Comparison of ENCODE assay signal across 13 cellular contexts in genomic region chr9:95032580-95033298, GRCh38.
DNase-seq lines count a peak whose midpoint lies in the region; ATAC-seq and TF ChIP-seq lines count a peak whose summit lies in the region.
"Had no signal": no experiment of that assay in that cellular context is flagged by ENCODE, and none has a peak within 500 bp of the region (broad histone marks: within the 10 kb centered on the region; RNA-seq: fewer than 3 reads in every experiment).

No MANE protein-coding gene starts in this region.

- no peak overlapping the region for H3K4me3 ChIP-seq in BLaER1 treated with 17β-estradiol and CSF1 and Interleukin-3, amounts not matched to agents 10 nM and 100 nM
- peak overlapping the region in 1 of 4 donors; percentile 30 for H3K4me3 ChIP-seq in esophagus squamous epithelium
- no peak overlapping the region for H3K4me3 ChIP-seq in effector memory CD4-positive, alpha-beta T cell (ENCODE audit: insufficient read depth, low read depth, low read length, poor library complexity, severe bottlenecking)

- peaks cover 0 to 7% (median 0%) of the 10 kb centered on the region in 11 experiments; a peak in 4 of 22 replicates for H3K36me3 ChIP-seq in BLaER1 treated with 17β-estradiol and CSF1 and Interleukin-3, amounts not matched to agents 10 nM and 100 nM
- H3K36me3 ChIP-seq in esophagus squamous epithelium: peaks cover 0 to 31% (median 0%) of the 10 kb centered on the region in 3 donors
- H3K36me3 ChIP-seq in effector memory CD4-positive, alpha-beta T cell (ENCODE audit: control insufficient read depth, insufficient read depth, low read length): no peaks in the 10 kb centered on the region

- H3K4me1 ChIP-seq in BLaER1 treated with 17β-estradiol and CSF1 and Interleukin-3, amounts not matched to agents 10 nM and 100 nM: peaks cover 6 to 55% (median 39%) of the 10 kb centered on the region in 10 experiments; a peak in 18 of 20 replicates
- H3K4me1 ChIP-seq in esophagus squamous epithelium: peaks cover 42 to 100% (median 74%) of the 10 kb centered on the region in 3 donors
- H3K4me1 ChIP-seq in effector memory CD4-positive, alpha-beta T cell (ENCODE audit: control insufficient read depth, insufficient read depth, low read length, poor library complexity, severe bottlenecking): no peaks in the 10 kb centered on the region

- H3K4me2 ChIP-seq in BLaER1 treated with 17β-estradiol and CSF1 and Interleukin-3, amounts not matched to agents 10 nM and 100 nM: peak overlapping the region in 8 of 11 experiments; percentile 6 to 72 (median 60); a peak in 10 of 22 replicates

- TF ChIP-seq POLR2A in esophagus squamous epithelium (IDR thresholded peaks at IDR 0.05): no peak

- H3K9ac ChIP-seq in BLaER1 treated with 17β-estradiol and CSF1 and Interleukin-3, amounts not matched to agents 10 nM and 100 nM: no peak overlapping the region

- H4K20me1 ChIP-seq in BLaER1 treated with 17β-estradiol and CSF1 and Interleukin-3, amounts not matched to agents 10 nM and 100 nM: peaks cover 0 to 27% (median 6%) of the 10 kb centered on the region in 11 experiments; a peak in 8 of 22 replicates

- DNase-seq in NCI-H345 (lab: John Stamatoyannopoulos, UW) (peak; percentile 55), esophagus squamous epithelium (lab: John Stamatoyannopoulos, UW) (no peak), omental fat pad (ENCODE audit: low spot score) (no peak), iPS-NIHi11 (ENCODE audit: low spot score) (no peak), NCI-H226 (no peak)
- no peak for DNase-seq in effector memory CD4-positive, alpha-beta T cell
- DNase-seq: activated effector memory CD4-positive, alpha-beta T cell treated with Interleukin-2 at 50 U/mL for 16 hours; head of caudate nucleus; naive thymus-derived CD4-positive, alpha-beta T cell; stimulated activated CD4-positive, alpha-beta T cell treated with anti-CD3 and anti-CD28 coated beads, Interleukin-15, amount 100 ng/mL, for 24 hours; WERI-Rb-1 had no signal

- WGBS in esophagus squamous epithelium, 2 donors: 18 to 26% methylated on average over 9 of the region's 9 CpGs

- ATAC-seq in omental fat pad (ENCODE audit: low FRiP score): peak; percentile 25
- ATAC-seq in HG03342 (IDR thresholded peaks at IDR 0.05; ENCODE audit: unreplicated experiment): no peak
- ATAC-seq: naive thymus-derived CD4-positive, alpha-beta T cell had no signal

- H3K27ac ChIP-seq in BLaER1 treated with 17β-estradiol and CSF1 and Interleukin-3, amounts not matched to agents 10 nM and 100 nM: no peak overlapping the region
- peak overlapping the region; percentile 75 to 99 (median 88) for H3K27ac ChIP-seq in esophagus squamous epithelium
- H3K27ac ChIP-seq in effector memory CD4-positive, alpha-beta T cell (ENCODE audit: insufficient read depth, low read length, poor library complexity, severe bottlenecking): no peak overlapping the region

- no peak for TF ChIP-seq CTCF in esophagus squamous epithelium (IDR thresholded peaks at IDR 0.05)
- TF ChIP-seq CTCF in omental fat pad (IDR thresholded peaks at IDR 0.05): no peak

- peaks cover 0 to 10% (median 0%) of the 10 kb centered on the region in 11 experiments; a peak in 6 of 22 replicates for H3K27me3 ChIP-seq in BLaER1 treated with 17β-estradiol and CSF1 and Interleukin-3, amounts not matched to agents 10 nM and 100 nM
- H3K27me3 ChIP-seq in esophagus squamous epithelium: no peaks in the 10 kb centered on the region
- H3K27me3 ChIP-seq in effector memory CD4-positive, alpha-beta T cell (replicated peaks; ENCODE audit: control insufficient read depth, insufficient read depth, low read length, poor library complexity, severe bottlenecking): no peaks in the 10 kb centered on the region

- intact Hi-C loops in esophagus squamous epithelium (cut with DNase I): no loop called here

- H3K9me3 ChIP-seq in BLaER1 treated with 17β-estradiol and CSF1 and Interleukin-3, amounts not matched to agents 10 nM and 100 nM (replicated peaks in 1 of 11): no peaks in the 10 kb centered on the region
- H3K9me3 ChIP-seq in esophagus squamous epithelium: no peaks in the 10 kb centered on the region
- H3K9me3 ChIP-seq in effector memory CD4-positive, alpha-beta T cell (ENCODE audit: control insufficient read depth, low read length): no peaks in the 10 kb centered on the region

Comparison
In these comparisons a context has a peak if more than half of its experiments do, and no peak if none do; other contexts are left out.
1. H3K27ac ChIP-seq: peak in esophagus squamous epithelium (4 of 4); none in BLaER1 treated with 17β-estradiol and CSF1 and Interleukin-3, amounts not matched to agents 10 nM and 100 nM (0 of 11) and effector memory CD4-positive, alpha-beta T cell (single experiment).